In genomic region chr4:177315767-177316490, GRCh38 we compare ENCODE assay signal across 12 cellular contexts. TPM values are rescaled to one million over a fixed set of nuclear protein-coding genes. Genes with fewer than 3 reads are reported as not detected.
DNase-seq lines count a peak whose midpoint lies in the region; ATAC-seq and TF ChIP-seq lines count a peak whose summit lies in the region.
"Had no signal": no experiment of that assay in that cellular context is flagged by ENCODE, and none has a peak within 500 bp of the region (broad histone marks: within the 10 kb centered on the region; RNA-seq: fewer than 3 reads in every experiment).

No MANE protein-coding gene starts in this region.

- H3K36me3 Mint-ChIP-seq in CD8-positive, alpha-beta memory T cell: no peaks in the 10 kb centered on the region

- H3K4me3 ChIP-seq in CD8-positive, alpha-beta memory T cell (ENCODE audit: low read length): peak overlapping the region; percentile 18
- H3K4me3 ChIP-seq in Loucy (ENCODE audit: low read length, poor library complexity, severe bottlenecking): peak overlapping the region; percentile 36
- H3K4me3 ChIP-seq in foreskin fibroblast (ENCODE audit: low read depth in 1 of 2, low read length in 2 of 2): peak overlapping the region; percentile 9 to 23

- peaks cover 43 to 92% (median 75%) of the 10 kb centered on the region in 3 donors for H3K4me1 Mint-ChIP-seq in CD8-positive, alpha-beta memory T cell

- no peaks in the 10 kb centered on the region for H3F3A ChIP-seq in Loucy (ENCODE audit: low read depth)

- H3K9ac ChIP-seq in Loucy (ENCODE audit: low read depth, low read length, poor library complexity, severe bottlenecking): peak overlapping the region; percentile 10

- H3K27me3 ChIP-seq in CD8-positive, alpha-beta memory T cell (ENCODE audit: insufficient read depth, low read length, poor library complexity, severe bottlenecking): no peaks in the 10 kb centered on the region
- H3K27me3 ChIP-seq in Loucy (ENCODE audit: insufficient read depth, low read length, poor library complexity, severe bottlenecking): no peaks in the 10 kb centered on the region

- peaks cover 8% of the 10 kb centered on the region for H4K20me1 ChIP-seq in Loucy (ENCODE audit: insufficient read depth, low read length, poor library complexity, severe bottlenecking)

- H3K9me2 ChIP-seq in Loucy (replicated peaks; ENCODE audit: low read depth, low read length): no peaks in the 10 kb centered on the region

- CTCF ChIA-PET in CD8-positive, alpha-beta memory T cell (lab: Charles Lee): no interaction called here

- no peaks in the 10 kb centered on the region for H3K27me3 Mint-ChIP-seq in CD8-positive, alpha-beta memory T cell

- H2AFZ ChIP-seq in Loucy (ENCODE audit: low read length): no peak overlapping the region

- no peak for DNase-seq in CD8-positive, alpha-beta memory T cell
- no peak for DNase-seq in foreskin fibroblast
- DNase-seq in hippocampal formation (lab: John Stamatoyannopoulos, UW): no peak
- DNase-seq in T-helper 9 cell: no peak
- no peak for DNase-seq in Right ventricle myocardium inferior (ENCODE audit: missing footprints)
- DNase-seq in stimulated activated CD4-positive, alpha-beta T cell treated with anti-CD3 and anti-CD28 coated beads, Interleukin-2, amount 100 ng/mL, for 48 hours: no peak
- DNase-seq: activated CD8-positive, alpha-beta memory T cell treated with anti-CD3 and anti-CD28 coated beads, Interleukin-2, amount 50 U/mL, for 4 hours; DMS79; NCI-H2029 treated with DMSO at 0.1 percent for 48 hours; occipital lobe had no signal

- H3K4me2 ChIP-seq in Loucy (ENCODE audit: low read depth, low read length, poor library complexity, severe bottlenecking): peak overlapping the region; percentile 62

- peak overlapping the region; percentile 1 to 92 (median 78) for H3K27ac Mint-ChIP-seq in CD8-positive, alpha-beta memory T cell

- intact Hi-C loops in Right ventricle myocardium inferior (cut with DNase I): no loop called here

- no peaks in the 10 kb centered on the region for H3K9me3 ChIP-seq in CD8-positive, alpha-beta memory T cell (ENCODE audit: low read length)
- no peaks in the 10 kb centered on the region for H3K9me3 ChIP-seq in Loucy (ENCODE audit: insufficient read depth, low read depth, low read length)

- POLR2A ChIA-PET in CD8-positive, alpha-beta memory T cell (lab: Charles Lee): no interaction called here

- H3K4me1 ChIP-seq in CD8-positive, alpha-beta memory T cell (ENCODE audit: insufficient read depth, low read length): peaks cover 12% of the 10 kb centered on the region
- peaks cover 57% of the 10 kb centered on the region for H3K4me1 ChIP-seq in Loucy (ENCODE audit: insufficient read depth, low read length, poor library complexity, severe bottlenecking)

- no peaks in the 10 kb centered on the region for H3K9me3 Mint-ChIP-seq in CD8-positive, alpha-beta memory T cell

- ATAC-seq in GM19351 (IDR thresholded peaks at IDR 0.05; ENCODE audit: unreplicated experiment) (peak; percentile 63), Right ventricle myocardium inferior (no peak)

- H3K79me2 ChIP-seq in Loucy (ENCODE audit: insufficient read depth, low read length): peaks cover 88% of the 10 kb centered on the region

- no peak overlapping the region for H3K27ac ChIP-seq in CD8-positive, alpha-beta memory T cell (ENCODE audit: low read depth, low read length)

- TF ChIP-seq CTCF in Loucy (conservative IDR thresholded peaks at IDR 0.05; ENCODE audit: low read length): no peak
- no peak for TF ChIP-seq CTCF in foreskin fibroblast (IDR thresholded peaks at IDR 0.05; ENCODE audit: low read depth, low read length)

- H3K36me3 ChIP-seq in CD8-positive, alpha-beta memory T cell (ENCODE audit: insufficient read depth, low read length): no peaks in the 10 kb centered on the region
- H3K36me3 ChIP-seq in Loucy (ENCODE audit: insufficient read depth, low read length): no peaks in the 10 kb centered on the region

- peak overlapping the region; percentile 67 to 85 (median 77) for H3K4me3 Mint-ChIP-seq in CD8-positive, alpha-beta memory T cell

RNA-seq across cellular contexts. Expression of gene NEIL3, which starts 6.3 kb away (rescaled TPM):
- total RNA-seq in CD8-positive, alpha-beta memory T cell: 10 to 100 TPM in 1 of 2 experiments, 1 to 10 TPM in 1; 9.9 to 10.3 TPM
- polyA plus RNA-seq in CD8-positive, alpha-beta memory T cell: 0.32 TPM
- total RNA-seq in Right ventricle myocardium inferior: 0.16 TPM
